Comparison of ENCODE assay signal across 1 cellular context in the genomic region with DNA sequence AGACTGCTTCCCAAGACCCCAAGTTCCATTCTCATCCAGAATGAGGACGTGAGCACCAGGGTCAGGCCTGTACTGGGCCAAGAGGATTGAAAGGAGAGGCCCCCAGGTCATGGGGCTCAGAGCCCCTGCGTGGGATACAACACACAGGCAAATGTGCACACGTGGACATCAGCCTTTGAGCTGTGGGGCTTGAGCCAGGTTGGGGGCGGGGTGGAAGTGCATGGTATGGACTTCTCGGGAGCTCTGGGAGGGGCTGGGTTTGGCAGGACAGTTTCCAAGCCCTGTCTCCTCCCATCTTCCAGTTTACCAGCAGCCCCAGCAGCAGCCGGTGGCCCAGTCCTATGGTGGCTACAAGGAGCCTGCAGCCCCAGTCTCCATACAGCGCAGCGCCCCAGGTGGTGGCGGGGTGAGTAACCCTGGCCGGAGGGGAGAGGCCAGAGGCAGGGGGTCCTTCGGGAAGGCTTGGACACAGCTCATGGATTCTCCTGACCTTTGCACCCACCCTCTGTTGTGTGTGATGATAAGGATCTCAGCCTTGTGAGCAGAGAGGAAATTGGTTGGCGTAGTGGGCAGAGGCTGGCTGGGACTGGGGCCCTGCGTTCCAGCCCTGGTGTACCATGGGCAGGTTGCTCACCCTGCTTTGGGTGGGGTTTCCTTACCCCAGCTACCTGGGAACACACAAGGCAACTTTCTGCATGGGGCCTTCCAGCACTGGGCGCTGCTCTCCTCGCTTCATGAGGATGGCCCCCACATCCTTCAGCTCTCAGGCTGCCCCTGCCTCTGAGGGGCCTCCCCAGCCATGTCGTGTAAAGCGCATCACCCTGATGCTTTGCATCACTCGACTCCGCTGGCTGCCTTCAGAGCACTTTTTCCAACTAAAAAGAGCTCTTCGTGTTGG.
TF ChIP-seq lines count a peak whose summit lies in the region.

No MANE protein-coding gene starts in this region.

TF ChIP-seq in HepG2, 621 proteins besides CTCF, POLR2A, EP300 and RAD21 (continued from another document and continues in another):
- TF ChIP-seq, protein P1, sequence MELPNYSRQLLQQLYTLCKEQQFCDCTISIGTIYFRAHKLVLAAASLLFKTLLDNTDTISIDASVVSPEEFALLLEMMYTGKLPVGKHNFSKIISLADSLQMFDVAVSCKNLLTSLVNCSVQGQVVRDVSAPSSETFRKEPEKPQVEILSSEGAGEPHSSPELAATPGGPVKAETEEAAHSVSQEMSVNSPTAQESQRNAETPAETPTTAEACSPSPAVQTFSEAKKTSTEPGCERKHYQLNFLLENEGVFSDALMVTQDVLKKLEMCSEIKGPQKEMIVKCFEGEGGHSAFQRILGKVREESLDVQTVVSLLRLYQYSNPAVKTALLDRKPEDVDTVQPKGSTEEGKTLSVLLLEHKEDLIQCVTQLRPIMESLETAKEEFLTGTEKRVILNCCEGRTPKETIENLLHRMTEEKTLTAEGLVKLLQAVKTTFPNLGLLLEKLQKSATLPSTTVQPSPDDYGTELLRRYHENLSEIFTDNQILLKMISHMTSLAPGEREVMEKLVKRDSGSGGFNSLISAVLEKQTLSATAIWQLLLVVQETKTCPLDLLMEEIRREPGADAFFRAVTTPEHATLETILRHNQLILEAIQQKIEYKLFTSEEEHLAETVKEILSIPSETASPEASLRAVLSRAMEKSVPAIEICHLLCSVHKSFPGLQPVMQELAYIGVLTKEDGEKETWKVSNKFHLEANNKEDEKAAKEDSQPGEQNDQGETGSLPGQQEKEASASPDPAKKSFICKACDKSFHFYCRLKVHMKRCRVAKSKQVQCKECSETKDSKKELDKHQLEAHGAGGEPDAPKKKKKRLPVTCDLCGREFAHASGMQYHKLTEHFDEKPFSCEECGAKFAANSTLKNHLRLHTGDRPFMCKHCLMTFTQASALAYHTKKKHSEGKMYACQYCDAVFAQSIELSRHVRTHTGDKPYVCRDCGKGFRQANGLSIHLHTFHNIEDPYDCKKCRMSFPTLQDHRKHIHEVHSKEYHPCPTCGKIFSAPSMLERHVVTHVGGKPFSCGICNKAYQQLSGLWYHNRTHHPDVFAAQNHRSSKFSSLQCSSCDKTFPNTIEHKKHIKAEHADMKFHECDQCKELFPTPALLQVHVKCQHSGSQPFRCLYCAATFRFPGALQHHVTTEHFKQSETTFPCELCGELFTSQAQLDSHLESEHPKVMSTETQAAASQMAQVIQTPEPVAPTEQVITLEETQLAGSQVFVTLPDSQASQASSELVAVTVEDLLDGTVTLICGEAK (IDR thresholded peaks at IDR 0.05): no peak
- TF ChIP-seq, protein P1 (CRISPR knock-in tag; IDR thresholded peaks at IDR 0.05): peak; percentile 30; the same call in 1 of the 2 replicates
- TF ChIP-seq RARA (CRISPR knock-in tag; IDR thresholded peaks at IDR 0.05) (peak; percentile 48; the same call in 1 of the 2 replicates), SRSF1 (optimal IDR thresholded peaks at IDR 0.05; ENCODE audit: low read depth, low read length) (peak; percentile 2), GABPB1 (CRISPR knock-in tag; IDR thresholded peaks at IDR 0.05) (peak; percentile 65), TEAD3 (CRISPR knock-in tag; optimal IDR thresholded peaks at IDR 0.05; ENCODE audit: borderline replicate concordance) (peak; percentile 30), HMG20A (CRISPR knock-in tag; IDR thresholded peaks at IDR 0.05; ENCODE audit: borderline replicate concordance) (peak; percentile 68; the same call in 1 of the 2 replicates), ZNF615 (CRISPR knock-in tag; IDR thresholded peaks at IDR 0.05; ENCODE audit: borderline replicate concordance) (peak; percentile 50; the same call in 1 of the 2 replicates), KLF9 (CRISPR knock-in tag; IDR thresholded peaks at IDR 0.05; ENCODE audit: low read depth) (no peak), PRDM10 (CRISPR knock-in tag; IDR thresholded peaks at IDR 0.05; ENCODE audit: low read depth) (peak; percentile 73), FOXO4 (CRISPR knock-in tag; conservative IDR thresholded peaks at IDR 0.05) (no peak), CEBPG (CRISPR knock-in tag; IDR thresholded peaks at IDR 0.05) (0 out of 2 replicates have a peak, but pooled peaks have one; percentile 4), ZNF572 (CRISPR knock-in tag; IDR thresholded peaks at IDR 0.05) (peak; percentile 85; the same call in 1 of the 2 replicates), SIX1 (CRISPR knock-in tag; IDR thresholded peaks at IDR 0.05; ENCODE audit: borderline replicate concordance) (no peak), ZBTB38 (CRISPR knock-in tag; IDR thresholded peaks at IDR 0.05) (peak; percentile 63), XRCC5 (optimal IDR thresholded peaks at IDR 0.05; ENCODE audit: low read length) (peak; percentile 99), ISL2 (CRISPR knock-in tag; IDR thresholded peaks at IDR 0.05) (peak; percentile 82), GABPA (IDR thresholded peaks at IDR 0.05; ENCODE audit: low read depth, low read length) (no peak), GABPA (CRISPR knock-in tag; IDR thresholded peaks at IDR 0.05; ENCODE audit: low read depth) (0 out of 2 replicates have a peak, but pooled peaks have one; percentile 17), CHD2 (IDR thresholded peaks at IDR 0.05; ENCODE audit: low read depth, low read length) (peak; percentile 38; the same call in 1 of the 2 replicates), HNRNPH1 (optimal IDR thresholded peaks at IDR 0.05; ENCODE audit: low read depth, low read length) (no peak), SAFB2 (CRISPR knock-in tag; IDR thresholded peaks at IDR 0.05; ENCODE audit: borderline replicate concordance, low read depth) (no peak; the same call in 1 of the 2 replicates), ZNF230 (CRISPR knock-in tag; IDR thresholded peaks at IDR 0.05) (no peak), ZNF619 (CRISPR knock-in tag; IDR thresholded peaks at IDR 0.05) (peak; percentile 94), ZNF501 (CRISPR knock-in tag; IDR thresholded peaks at IDR 0.05) (peak; percentile 80; the same call in 1 of the 2 replicates), ZBTB33 (CRISPR knock-in tag; IDR thresholded peaks at IDR 0.05) (peak; percentile 100)
- TF ChIP-seq, protein P2, sequence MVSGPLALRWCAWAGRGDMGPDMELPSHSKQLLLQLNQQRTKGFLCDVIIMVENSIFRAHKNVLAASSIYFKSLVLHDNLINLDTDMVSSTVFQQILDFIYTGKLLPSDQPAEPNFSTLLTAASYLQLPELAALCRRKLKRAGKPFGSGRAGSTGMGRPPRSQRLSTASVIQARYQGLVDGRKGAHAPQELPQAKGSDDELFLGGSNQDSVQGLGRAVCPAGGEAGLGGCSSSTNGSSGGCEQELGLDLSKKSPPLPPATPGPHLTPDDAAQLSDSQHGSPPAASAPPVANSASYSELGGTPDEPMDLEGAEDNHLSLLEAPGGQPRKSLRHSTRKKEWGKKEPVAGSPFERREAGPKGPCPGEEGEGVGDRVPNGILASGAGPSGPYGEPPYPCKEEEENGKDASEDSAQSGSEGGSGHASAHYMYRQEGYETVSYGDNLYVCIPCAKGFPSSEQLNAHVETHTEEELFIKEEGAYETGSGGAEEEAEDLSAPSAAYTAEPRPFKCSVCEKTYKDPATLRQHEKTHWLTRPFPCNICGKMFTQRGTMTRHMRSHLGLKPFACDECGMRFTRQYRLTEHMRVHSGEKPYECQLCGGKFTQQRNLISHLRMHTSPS (CRISPR knock-in tag; IDR thresholded peaks at IDR 0.05; ENCODE audit: low read depth): peak; percentile 97
- TF ChIP-seq, protein P3, sequence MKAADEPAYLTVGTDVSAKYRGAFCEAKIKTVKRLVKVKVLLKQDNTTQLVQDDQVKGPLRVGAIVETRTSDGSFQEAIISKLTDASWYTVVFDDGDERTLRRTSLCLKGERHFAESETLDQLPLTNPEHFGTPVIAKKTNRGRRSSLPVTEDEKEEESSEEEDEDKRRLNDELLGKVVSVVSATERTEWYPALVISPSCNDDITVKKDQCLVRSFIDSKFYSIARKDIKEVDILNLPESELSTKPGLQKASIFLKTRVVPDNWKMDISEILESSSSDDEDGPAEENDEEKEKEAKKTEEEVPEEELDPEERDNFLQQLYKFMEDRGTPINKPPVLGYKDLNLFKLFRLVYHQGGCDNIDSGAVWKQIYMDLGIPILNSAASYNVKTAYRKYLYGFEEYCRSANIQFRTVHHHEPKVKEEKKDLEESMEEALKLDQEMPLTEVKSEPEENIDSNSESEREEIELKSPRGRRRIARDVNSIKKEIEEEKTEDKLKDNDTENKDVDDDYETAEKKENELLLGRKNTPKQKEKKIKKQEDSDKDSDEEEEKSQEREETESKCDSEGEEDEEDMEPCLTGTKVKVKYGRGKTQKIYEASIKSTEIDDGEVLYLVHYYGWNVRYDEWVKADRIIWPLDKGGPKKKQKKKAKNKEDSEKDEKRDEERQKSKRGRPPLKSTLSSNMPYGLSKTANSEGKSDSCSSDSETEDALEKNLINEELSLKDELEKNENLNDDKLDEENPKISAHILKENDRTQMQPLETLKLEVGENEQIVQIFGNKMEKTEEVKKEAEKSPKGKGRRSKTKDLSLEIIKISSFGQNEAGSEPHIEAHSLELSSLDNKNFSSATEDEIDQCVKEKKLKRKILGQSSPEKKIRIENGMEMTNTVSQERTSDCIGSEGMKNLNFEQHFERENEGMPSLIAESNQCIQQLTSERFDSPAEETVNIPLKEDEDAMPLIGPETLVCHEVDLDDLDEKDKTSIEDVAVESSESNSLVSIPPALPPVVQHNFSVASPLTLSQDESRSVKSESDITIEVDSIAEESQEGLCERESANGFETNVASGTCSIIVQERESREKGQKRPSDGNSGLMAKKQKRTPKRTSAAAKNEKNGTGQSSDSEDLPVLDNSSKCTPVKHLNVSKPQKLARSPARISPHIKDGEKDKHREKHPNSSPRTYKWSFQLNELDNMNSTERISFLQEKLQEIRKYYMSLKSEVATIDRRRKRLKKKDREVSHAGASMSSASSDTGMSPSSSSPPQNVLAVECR (CRISPR knock-in tag; IDR thresholded peaks at IDR 0.05; ENCODE audit: borderline replicate concordance): peak; percentile 72; the same call in 1 of the 2 replicates
